In the genomic region with DNA sequence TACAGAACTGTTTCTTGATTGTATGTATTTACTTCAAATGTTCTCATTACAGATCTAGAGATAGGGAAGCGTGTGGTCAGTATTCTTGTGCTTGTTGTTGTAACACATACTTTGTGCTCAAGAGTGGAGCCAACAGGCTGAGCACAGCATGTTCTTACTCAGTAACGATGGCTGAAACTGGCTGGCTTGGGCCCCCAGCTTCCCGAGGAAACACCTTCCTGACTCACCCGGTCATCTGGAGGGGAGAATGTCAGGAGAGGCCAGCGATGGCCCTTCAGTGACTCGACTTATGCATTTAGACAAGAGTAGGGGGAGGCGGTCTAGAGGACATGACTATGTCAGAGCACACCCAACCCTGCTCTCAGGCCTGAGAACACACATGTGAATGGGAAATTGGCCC, we compare ENCODE assay signal across 15 cellular contexts. TPM values are rescaled to one million over a fixed set of nuclear protein-coding genes. Genes with fewer than 3 reads are reported as not detected.
DNase-seq lines count a peak whose midpoint lies in the region; TF ChIP-seq lines count a peak whose summit lies in the region.
"Had no signal": no experiment of that assay in that cellular context is flagged by ENCODE, and none has a peak within 500 bp of the region (broad histone marks: within the 10 kb centered on the region; RNA-seq: fewer than 3 reads in every experiment).

No MANE protein-coding gene starts in this region.

- no peaks in the 10 kb centered on the region for H3K36me3 ChIP-seq in mesenchymal stem cell (ENCODE audit: control insufficient read depth in 1 of 2, insufficient read depth in 2 of 2, low read depth in 1 of 2, low read length in 2 of 2)
- H3K36me3 ChIP-seq in tibial artery, result no peaks in the 10 kb centered on the region

- H2BK5ac ChIP-seq in mesenchymal stem cell (ENCODE audit: low read depth, low read length, poor library complexity, severe bottlenecking), result no peak overlapping the region

- H3K27me3 Mint-ChIP-seq in chondrocyte (ENCODE audit: low read depth), result no peaks in the 10 kb centered on the region

- H3K9me3 ChIP-seq in mesenchymal stem cell (ENCODE audit: control insufficient read depth, low read length), result no peaks in the 10 kb centered on the region
- H3K9me3 ChIP-seq in tibial artery, result no peaks in the 10 kb centered on the region

- intact Hi-C loops in tibial artery (cut with DNase I; ENCODE audit: low total_unique reads), result no loop called here

- no peak overlapping the region for H3K4me2 ChIP-seq in mesenchymal stem cell (ENCODE audit: low read length, poor library complexity, severe bottlenecking)

- no peak overlapping the region for H2BK15ac ChIP-seq in mesenchymal stem cell (ENCODE audit: low read depth, poor library complexity, severe bottlenecking)

- peak overlapping the region; percentile 69 for H2AK5ac ChIP-seq in mesenchymal stem cell (ENCODE audit: low read length, severe bottlenecking)

- H3K36me3 Mint-ChIP-seq in chondrocyte (ENCODE audit: low read depth), result no peaks in the 10 kb centered on the region

- H3K4me1 Mint-ChIP-seq in chondrocyte (ENCODE audit: low read depth), result peaks cover 60% of the 10 kb centered on the region

- H3K23ac ChIP-seq in mesenchymal stem cell (ENCODE audit: low read length in 2 of 2), result no peak overlapping the region

- peak overlapping the region; percentile 75 for H2BK120ac ChIP-seq in mesenchymal stem cell (ENCODE audit: low read depth, low read length)

- peak overlapping the region; percentile 50 to 51 for H2BK12ac ChIP-seq in mesenchymal stem cell (ENCODE audit: low read length in 2 of 2)

- H2AFZ ChIP-seq in mesenchymal stem cell (ENCODE audit: low read depth, low read length), result peak overlapping the region; percentile 63

- WGBS in mesenchymal stem cell, result 26% methylated on average over 7 of the region's 7 CpGs

- peak overlapping the region; percentile 72 to 77 for H3K4ac ChIP-seq in mesenchymal stem cell (ENCODE audit: low read depth in 1 of 2, low read length in 2 of 2)

- H3K27ac ChIP-seq in mesenchymal stem cell (ENCODE audit: low read length, poor library complexity, severe bottlenecking), result peak overlapping the region; percentile 67
- peak overlapping the region; percentile 29 to 48 for H3K27ac ChIP-seq in tibial artery

- H4K91ac ChIP-seq in mesenchymal stem cell (ENCODE audit: low read length), result peak overlapping the region; percentile 48

- TF ChIP-seq CTCF in chondrocyte (IDR thresholded peaks at IDR 0.05), result peak; percentile 18
- no peak for TF ChIP-seq CTCF in tibial artery (IDR thresholded peaks at IDR 0.05)

- no peak overlapping the region for H3K4me3 Mint-ChIP-seq in chondrocyte (ENCODE audit: unreplicated experiment)

- peaks cover 18% of the 10 kb centered on the region for H3K4me1 ChIP-seq in mesenchymal stem cell (ENCODE audit: control insufficient read depth, insufficient read depth, low read depth, low read length)
- H3K4me1 ChIP-seq in tibial artery, result peaks cover 0 to 50% (median 25%) of the 10 kb centered on the region in 4 donors

- H3K4me3 ChIP-seq in mesenchymal stem cell (ENCODE audit: insufficient read depth in 1 of 2, low read depth in 1 of 2, low read length in 2 of 2), result peak overlapping the region in 1 of 2 experiments; percentile 1
- H3K4me3 ChIP-seq in tibial artery, result no peak overlapping the region

- H4K8ac ChIP-seq in mesenchymal stem cell (ENCODE audit: low read length), result peak overlapping the region; percentile 21

- peak overlapping the region; percentile 36 for H3K9ac ChIP-seq in mesenchymal stem cell (ENCODE audit: low read length)

- H3K14ac ChIP-seq in mesenchymal stem cell (ENCODE audit: low read length in 2 of 2), result peak overlapping the region in 1 of 2 experiments; percentile 44

- no peaks in the 10 kb centered on the region for H3K79me1 ChIP-seq in mesenchymal stem cell (replicated peaks; ENCODE audit: low read length, poor library complexity, severe bottlenecking)

- DNase-seq in HT1080 (ENCODE audit: low read depth) (peak; percentile 43), chondrocyte (ENCODE audit: low spot score) (no peak), mesenchymal stem cell (peak; percentile 96), tibial artery (peak; percentile 81 to 86), NCI-H526 treated with DMSO at 0.1 percent for 48 hours (lab: John Stamatoyannopoulos, UW) (no peak), COLO668 (lab: John Stamatoyannopoulos, UW; ENCODE audit: unreplicated experiment) (no peak)
- DNase-seq in stimulated activated CD4-positive, alpha-beta T cell treated with anti-CD3 and anti-CD28 coated beads, Interleukin-4, amount 100 ng/mL, for 1 hour, result no peak
- no peak for DNase-seq in stimulated activated CD4-positive, alpha-beta T cell treated with anti-CD3 and anti-CD28 coated beads, Interleukin-2, amount 100 ng/mL, for 48 hours
- DNase-seq: activated naive CD4-positive, alpha-beta T cell; head of caudate nucleus; left ventricle myocardium superior; NCI-H1092; NCI-H524 treated with DMSO at 0.1 percent for 48 hours; nucleus accumbens; stimulated activated naive CD4-positive, alpha-beta T cell treated with Interleukin-2 at 50 U/mL for 16 hours had no signal

- no peaks in the 10 kb centered on the region for H3K9me3 Mint-ChIP-seq in chondrocyte (ENCODE audit: low read depth)

- peak overlapping the region; percentile 92 for H3K27ac Mint-ChIP-seq in chondrocyte (ENCODE audit: unreplicated experiment)

- H3K18ac ChIP-seq in mesenchymal stem cell (ENCODE audit: low read depth in 1 of 2, low read length in 2 of 2), result peak overlapping the region; percentile 50 to 92

- H3K27me3 ChIP-seq in mesenchymal stem cell (ENCODE audit: control insufficient read depth in 1 of 2, insufficient read depth in 1 of 2, low read length in 2 of 2) (no peaks in the 10 kb centered on the region), tibial artery (no peaks in the 10 kb centered on the region)

RNA-seq across cellular contexts. Expression of a gene that starts 25.6 kb away (rescaled TPM):
- 0.08 TPM in 1 of 2 replicates, not detected in the other for total RNA-seq in HT1080 (2014; rRNA removed; shearing (Covaris generic))
- 0.07 and 0.28 TPM in 2 replicates for polyA plus RNA-seq in HT1080 (2015; cell fraction: cytosol; rRNA removed)
- polyA plus RNA-seq in HT1080 (2015; cell fraction: nucleus; rRNA removed), result 0.06 and 0.60 TPM in 2 replicates
- total RNA-seq in chondrocyte, result 0.25 to 1.2 TPM (median 0.33 TPM) in 3 replicates
- polyA plus RNA-seq in mesenchymal stem cell (2013, experiment 1 of 2), result 0.93 TPM
- 0.85 TPM for polyA plus RNA-seq in mesenchymal stem cell (2013, experiment 2 of 2)
- total RNA-seq: left ventricle myocardium superior had no signal

Comparison
In these comparisons a context has a peak if more than half of its experiments do, and no peak if none do; other contexts are left out.
1. DNase-seq: peak in HT1080 (single experiment), mesenchymal stem cell (single experiment) and tibial artery (2 of 2); none in chondrocyte (single experiment), stimulated activated CD4-positive, alpha-beta T cell treated with anti-CD3 and anti-CD28 coated beads, Interleukin-4, amount 100 ng/mL, for 1 hour (single experiment), stimulated activated CD4-positive, alpha-beta T cell treated with anti-CD3 and anti-CD28 coated beads, Interleukin-2, amount 100 ng/mL, for 48 hours (0 of 2), NCI-H526 treated with DMSO at 0.1 percent for 48 hours (single experiment) and COLO668 (single experiment).